ENCODE assay signal across 1 cellular context in the genomic region with DNA sequence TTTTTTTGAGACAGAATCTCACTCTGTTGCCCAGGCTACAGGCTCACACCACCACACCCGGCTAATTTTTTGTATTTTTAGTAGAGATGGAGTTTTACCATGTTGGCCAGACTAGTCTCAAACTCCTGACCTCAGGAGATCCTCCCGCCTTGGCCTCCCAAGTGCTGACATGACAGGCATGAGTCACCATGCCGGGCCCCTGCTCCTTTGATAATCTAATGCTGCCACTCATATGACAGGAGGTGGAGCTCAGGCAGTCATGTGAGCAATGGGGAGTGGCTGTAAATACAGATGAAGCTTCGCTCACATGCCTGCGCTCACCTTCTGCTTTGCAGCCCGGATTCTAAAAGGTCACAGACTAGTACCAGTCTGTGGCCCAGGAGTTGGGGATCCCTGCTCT.
TF ChIP-seq lines count a peak whose summit lies in the region.

No MANE protein-coding gene starts in this region.

TF ChIP-seq in HepG2, 621 proteins besides CTCF, POLR2A, EP300 and RAD21:
- no peak for TF ChIP-seq KLF13 (CRISPR knock-in tag; IDR thresholded peaks at IDR 0.05)
- TF ChIP-seq ZNF7 (CRISPR knock-in tag; IDR thresholded peaks at IDR 0.05) = peak; percentile 91
- peak; percentile 84 for TF ChIP-seq FOSL2 (CRISPR knock-in tag; IDR thresholded peaks at IDR 0.05)
- TF ChIP-seq IRF1 (CRISPR knock-in tag; IDR thresholded peaks at IDR 0.05; ENCODE audit: low read depth) = no peak
- TF ChIP-seq ZNF770 (CRISPR knock-in tag; IDR thresholded peaks at IDR 0.05) = peak; percentile 73
- no peak for TF ChIP-seq FOXA3 (CRISPR knock-in tag; IDR thresholded peaks at IDR 0.05)
TF ChIP-seq in HepG2: peak in this region for 3.
